ENCODE assay signal across 25 cellular contexts in the genomic region with DNA sequence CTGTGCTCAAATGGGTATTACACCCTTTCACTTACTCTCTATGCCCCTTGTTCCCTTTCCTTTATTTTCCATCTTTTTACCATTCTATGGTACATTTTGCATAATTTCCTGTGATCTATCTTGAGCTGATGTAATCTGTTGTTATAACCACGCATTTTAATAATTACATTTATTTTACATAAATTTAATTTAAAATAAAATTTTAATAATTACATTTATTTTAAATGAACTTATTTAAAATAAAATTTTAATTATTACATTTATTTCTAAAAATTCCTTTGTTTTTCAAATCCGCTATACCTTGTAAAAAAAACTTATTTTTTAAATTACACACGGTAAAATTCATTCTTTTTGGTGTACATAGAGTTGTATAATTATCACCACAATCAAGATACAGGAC.
"Had no signal": no experiment of that assay in that cellular context is flagged by ENCODE, and none has a peak within 500 bp of the region (broad histone marks: within the 10 kb centered on the region; RNA-seq: fewer than 3 reads in every experiment).

No MANE protein-coding gene starts in this region.

- H3K9me3 ChIP-seq: colonic mucosa, esophagus squamous epithelium, lower lobe of right lung, psoas muscle, sigmoid colon, spleen, thoracic aorta, upper lobe of left lung had no signal

- H3K27me3 Mint-ChIP-seq: dendritic cell treated with granulocyte-macrophage colony-stimulating factor and Interleukin-4, amounts not matched to agents 40 ng/mL and 50 ng/mL, for 4 days had no signal

- H3K36me3 Mint-ChIP-seq: naive thymus-derived CD8-positive, alpha-beta T cell; stimulated activated memory B cell treated with anti-CD40 and anti-IgM and Interleukin-4, amounts not matched to agents 10 μg/mL and 1 μg/mL and 100 μg/mL, for 72 hours had no signal

- H3K36me3 ChIP-seq: colonic mucosa, lower lobe of right lung, sigmoid colon, spleen, thoracic aorta, tibial nerve, upper lobe of left lung had no signal

- H3K4me3 ChIP-seq: colonic mucosa, esophagus squamous epithelium, lower lobe of right lung, psoas muscle, sigmoid colon, spleen, thoracic aorta, tibial nerve, upper lobe of left lung had no signal

- DNase-seq: colonic mucosa; effector CD8-positive, alpha-beta T cell; endodermal cell; esophagus squamous epithelium; foreskin melanocyte; left colon; left ventricle myocardium superior; lower lobe of right lung; naive thymus-derived CD8-positive, alpha-beta T cell; nephron progenitor cell; nucleus accumbens; posterior cingulate gyrus; psoas muscle; right cardiac atrium; sigmoid colon; spleen; stimulated activated CD4-positive, alpha-beta T cell treated with anti-CD3 and anti-CD28 coated beads, Interleukin-4, amount 100 ng/mL, for 4 hours; stimulated activated naive CD8-positive, alpha-beta T cell treated with anti-CD3 and anti-CD28 coated beads, Interleukin-15, Interleukin-2, amounts not matched to agents 100 U/mL and 50 U/mL, for 24 hours; substantia nigra; upper lobe of left lung had no signal

- H3K4me3 Mint-ChIP-seq: dendritic cell treated with granulocyte-macrophage colony-stimulating factor and Interleukin-4, amounts not matched to agents 40 ng/mL and 50 ng/mL, for 4 days; endodermal cell; naive thymus-derived CD8-positive, alpha-beta T cell; nephron progenitor cell; stimulated activated memory B cell treated with anti-CD40 and anti-IgM and Interleukin-4, amounts not matched to agents 10 μg/mL and 1 μg/mL and 100 μg/mL, for 72 hours had no signal

- H3K9me3 Mint-ChIP-seq: dendritic cell treated with granulocyte-macrophage colony-stimulating factor and Interleukin-4, amounts not matched to agents 40 ng/mL and 50 ng/mL, for 4 days; endodermal cell; naive thymus-derived CD8-positive, alpha-beta T cell; stimulated activated memory B cell treated with anti-CD40 and anti-IgM and Interleukin-4, amounts not matched to agents 10 μg/mL and 1 μg/mL and 100 μg/mL, for 72 hours had no signal

- H3K4me1 ChIP-seq: colonic mucosa, esophagus squamous epithelium, lower lobe of right lung, psoas muscle, tibial nerve had no signal

- H3K4me1 Mint-ChIP-seq: endodermal cell had no signal

- H3K27ac ChIP-seq: colonic mucosa, esophagus squamous epithelium, lower lobe of right lung, psoas muscle, sigmoid colon, spleen, thoracic aorta, tibial nerve, upper lobe of left lung had no signal

- FAIRE-seq: endothelial cell of umbilical vein had no signal

- H3K27ac Mint-ChIP-seq: dendritic cell treated with granulocyte-macrophage colony-stimulating factor and Interleukin-4, amounts not matched to agents 40 ng/mL and 50 ng/mL, for 4 days; endodermal cell; naive thymus-derived CD8-positive, alpha-beta T cell; nephron progenitor cell; stimulated activated memory B cell treated with anti-CD40 and anti-IgM and Interleukin-4, amounts not matched to agents 10 μg/mL and 1 μg/mL and 100 μg/mL, for 72 hours had no signal
